9 cellular contexts compared by ENCODE assay signal in the genomic region with DNA sequence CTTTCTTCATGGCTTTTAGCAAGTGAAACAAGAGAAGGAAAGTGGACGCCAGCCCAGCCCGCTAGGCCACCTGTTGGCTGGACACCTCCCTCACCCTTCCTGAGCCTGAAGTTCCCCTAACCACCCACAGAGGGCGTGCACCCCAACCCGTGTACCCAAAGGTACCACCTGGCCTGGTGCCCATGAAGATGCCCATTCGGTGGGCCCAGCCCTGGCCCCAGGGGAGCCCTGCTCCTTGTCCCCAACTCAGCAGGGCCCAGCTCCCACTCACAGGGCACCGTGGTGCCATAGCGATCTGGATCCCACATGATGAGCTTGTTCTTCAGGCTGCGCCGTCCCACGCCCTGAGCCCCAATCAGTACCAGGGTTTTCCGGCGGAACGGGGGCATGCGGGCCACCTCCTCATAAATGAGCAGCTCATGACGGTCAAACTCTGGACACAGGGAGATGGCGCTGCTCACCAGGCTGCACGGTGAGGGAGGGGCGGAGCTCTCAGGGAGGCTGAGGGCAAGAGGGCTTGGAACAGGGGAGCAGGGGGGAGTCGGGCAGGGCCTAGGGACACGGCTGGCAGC. TPM values are rescaled to one million over a fixed set of nuclear protein-coding genes. Genes with fewer than 3 reads are reported as not detected.
A peak's percentile ranks its signal among the peaks of the same experiment; 100 is the strongest.
DNase-seq lines count a peak whose midpoint lies in the region; ATAC-seq and TF ChIP-seq lines count a peak whose summit lies in the region.
"Had no signal": no experiment of that assay in that cellular context is flagged by ENCODE, and none has a peak within 500 bp of the region (broad histone marks: within the 10 kb centered on the region; RNA-seq: fewer than 3 reads in every experiment).

No MANE protein-coding gene starts in this region.

- H3K9me3 Mint-ChIP-seq in progenitor cell of endocrine pancreas (ENCODE audit: low read depth): no peaks in the 10 kb centered on the region

- H3K4me3 Mint-ChIP-seq in progenitor cell of endocrine pancreas (ENCODE audit: low read depth): no peak overlapping the region

- no peak overlapping the region for H3K27ac Mint-ChIP-seq in progenitor cell of endocrine pancreas

- H3K36me3 Mint-ChIP-seq in progenitor cell of endocrine pancreas (ENCODE audit: insufficient read depth): no peaks in the 10 kb centered on the region

- DNase-seq in NCI-H1105 treated with DMSO at 0.1 percent for 48 hours (lab: John Stamatoyannopoulos, UW) (peak; percentile 4), NCI-H1105 (lab: John Stamatoyannopoulos, UW) (no peak), NCI-H1092 treated with DMSO at 0.1 percent for 48 hours (lab: John Stamatoyannopoulos, UW) (peak; percentile 4), progenitor cell of endocrine pancreas (ENCODE audit: low spot score, unreplicated experiment) (no peak), Kasumi-1 (lab: John Stamatoyannopoulos, UW) (no peak)
- DNase-seq in activated CD8-positive, alpha-beta memory T cell treated with anti-CD3 and anti-CD28 coated beads for 24 hours: peak; percentile 72

- peaks cover 3% of the 10 kb centered on the region for H3K27me3 Mint-ChIP-seq in progenitor cell of endocrine pancreas

- H3K4me1 Mint-ChIP-seq in progenitor cell of endocrine pancreas (ENCODE audit: low read depth): no peaks in the 10 kb centered on the region

- peak; percentile 11 for ATAC-seq in esophagus mucosa
- ATAC-seq in GM21447 (IDR thresholded peaks at IDR 0.05; ENCODE audit: unreplicated experiment): no peak

- TF ChIP-seq CTCF in progenitor cell of endocrine pancreas (IDR thresholded peaks at IDR 0.05; ENCODE audit: unreplicated experiment): peak; percentile 70

RNA-seq across cellular contexts. Expression of gene MPP2, which starts 26.8 kb away (rescaled TPM):
- 0.32 TPM for total RNA-seq in esophagus mucosa
- 5.4 and 6.4 TPM in 2 replicates for total RNA-seq in progenitor cell of endocrine pancreas

RNA-seq across cellular contexts. Expression of gene CD300LG, which starts 33.5 kb away (rescaled TPM):
- total RNA-seq in esophagus mucosa (0.28 TPM), progenitor cell of endocrine pancreas (not detected in 2 replicates)
- total RNA-seq: activated CD8-positive, alpha-beta memory T cell treated with anti-CD3 and anti-CD28 coated beads for 36 hours had no signal

RNA-seq across cellular contexts. Expression of gene MPP3, which starts 47.6 kb away (rescaled TPM):
- total RNA-seq in esophagus mucosa (2.8 TPM), progenitor cell of endocrine pancreas (12.6 and 13.2 TPM in 2 replicates)

Comparison
In these comparisons a context has a peak if more than half of its experiments do, and no peak if none do; other contexts are left out.
1. DNase-seq: peak in NCI-H1105 treated with DMSO at 0.1 percent for 48 hours (single experiment), NCI-H1092 treated with DMSO at 0.1 percent for 48 hours (single experiment) and activated CD8-positive, alpha-beta memory T cell treated with anti-CD3 and anti-CD28 coated beads for 24 hours (single experiment); none in NCI-H1105 (single experiment), progenitor cell of endocrine pancreas (single experiment) and Kasumi-1 (0 of 2).